9 cellular contexts compared by ENCODE assay signal in genomic region chr1:43329995-43330751, GRCh38. TPM values are rescaled to one million over a fixed set of nuclear protein-coding genes. Genes with fewer than 3 reads are reported as not detected.
DNase-seq lines count a peak whose midpoint lies in the region; ATAC-seq and TF ChIP-seq lines count a peak whose summit lies in the region.
"Had no signal": no experiment of that assay in that cellular context is flagged by ENCODE, and none has a peak within 500 bp of the region (broad histone marks: within the 10 kb centered on the region; RNA-seq: fewer than 3 reads in every experiment).

No MANE protein-coding gene starts in this region.

- intact Hi-C loops in cardiac septum (cut with DNase I), result no loop called here
- intact Hi-C loops in transverse colon (cut with DNase I; ENCODE audit: low total_unique reads), result no loop called here

- no peak for ATAC-seq in HG03432 (IDR thresholded peaks at IDR 0.05; ENCODE audit: unreplicated experiment)

- H3K27me3 ChIP-seq in transverse colon, result no peaks in the 10 kb centered on the region

- no peak overlapping the region for H3K27ac ChIP-seq in transverse colon

- no peak for TF ChIP-seq CTCF in transverse colon (IDR thresholded peaks at IDR 0.05)

- no peak overlapping the region for H3K4me3 Mint-ChIP-seq in activated CD4-positive, alpha-beta memory T cell treated with anti-CD3 and anti-CD28 coated beads, Interleukin-2, amount 10 ng/mL, durations not matched to agents 7 days and 5 days
- H3K4me3 Mint-ChIP-seq: activated B cell treated with CpG ODN at 0.5 μM for 24 hours had no signal

- POLR2A ChIA-PET in activated CD4-positive, alpha-beta memory T cell treated with anti-CD3 and anti-CD28 coated beads, Interleukin-2, amount 10 ng/mL, durations not matched to agents 7 days and 5 days (lab: Charles Lee), result no interaction called here

- peaks cover 1% of the 10 kb centered on the region for H3K27me3 Mint-ChIP-seq in activated CD4-positive, alpha-beta memory T cell treated with anti-CD3 and anti-CD28 coated beads, Interleukin-2, amount 10 ng/mL, durations not matched to agents 7 days and 5 days
- H3K27me3 Mint-ChIP-seq: activated B cell treated with CpG ODN at 0.5 μM for 24 hours had no signal

- no peaks in the 10 kb centered on the region for H3K36me3 ChIP-seq in transverse colon

- DNase-seq in activated effector memory CD4-positive, alpha-beta T cell treated with anti-CD3 and anti-CD28 coated beads, Interleukin-2, amount 50 U/mL, for 16 hours, result peak; percentile 79
- no peak for DNase-seq in activated effector memory CD4-positive, alpha-beta T cell treated with Interleukin-2 at 50 U/mL for 16 hours
- peak; percentile 23 for DNase-seq in activated CD4-positive, alpha-beta memory T cell treated with anti-CD3 and anti-CD28 coated beads, Interleukin-2, amount 10 ng/mL, durations not matched to agents 7 days and 5 days
- peak; percentile 88 for DNase-seq in cardiac septum (ENCODE audit: low spot score)
- peak; percentile 58 to 75 (median 67) for DNase-seq in stimulated activated CD4-positive, alpha-beta T cell treated with anti-CD3 and anti-CD28 coated beads, Interleukin-12 subunit alpha, Interleukin-12 subunit beta, amount 100 ng/mL, for 48 hours (ENCODE audit: low read depth in 2 of 3, low spot score in 1 of 3)
- no peak for DNase-seq in transverse colon
- DNase-seq in RPMI8226, result no peak
- DNase-seq: activated B cell treated with CpG ODN at 0.5 μM for 24 hours had no signal

- WGBS in transverse colon (ENCODE audit: low coverage in 1 of 2), 2 donors, result 50 to 59% methylated on average over 1 to 6 of the region's 6 CpGs

- no peak overlapping the region for H3K27ac Mint-ChIP-seq in activated CD4-positive, alpha-beta memory T cell treated with anti-CD3 and anti-CD28 coated beads, Interleukin-2, amount 10 ng/mL, durations not matched to agents 7 days and 5 days
- H3K27ac Mint-ChIP-seq: activated B cell treated with CpG ODN at 0.5 μM for 24 hours had no signal

- peaks cover 11% of the 10 kb centered on the region for H3K9me3 Mint-ChIP-seq in activated CD4-positive, alpha-beta memory T cell treated with anti-CD3 and anti-CD28 coated beads, Interleukin-2, amount 10 ng/mL, durations not matched to agents 7 days and 5 days

- no peaks in the 10 kb centered on the region for H3K36me3 Mint-ChIP-seq in activated CD4-positive, alpha-beta memory T cell treated with anti-CD3 and anti-CD28 coated beads, Interleukin-2, amount 10 ng/mL, durations not matched to agents 7 days and 5 days (ENCODE audit: low read depth)

- in situ Hi-C loops in transverse colon (cut with MboI; ENCODE audit: low pct_ligation_motif_present in 1 of 4, low pct_unique_long_range_greater_than_20kb in 1 of 4, low sequenced_read_pairs in 3 of 4), result no loop called here

- no peak for TF ChIP-seq EP300 in transverse colon (IDR thresholded peaks at IDR 0.05; ENCODE audit: low read depth)

- H3K4me1 ChIP-seq in transverse colon, result peaks cover 0 to 9% (median 4%) of the 10 kb centered on the region in 4 donors

- TF ChIP-seq POLR2A in transverse colon (IDR thresholded peaks at IDR 0.05), result no peak

- CTCF ChIA-PET in activated CD4-positive, alpha-beta memory T cell treated with anti-CD3 and anti-CD28 coated beads, Interleukin-2, amount 10 ng/mL, durations not matched to agents 7 days and 5 days (lab: Charles Lee), result no interaction called here

- H3K9me3 ChIP-seq in transverse colon, result peaks cover 0 to 9% of the 10 kb centered on the region in 2 donors

- peaks cover 7% of the 10 kb centered on the region for H3K4me1 Mint-ChIP-seq in activated CD4-positive, alpha-beta memory T cell treated with anti-CD3 and anti-CD28 coated beads, Interleukin-2, amount 10 ng/mL, durations not matched to agents 7 days and 5 days
- H3K4me1 Mint-ChIP-seq: activated B cell treated with CpG ODN at 0.5 μM for 24 hours had no signal

- H3K4me3 ChIP-seq in transverse colon, result no peak overlapping the region

RNA-seq across cellular contexts. Expression of gene MPL, which starts 7.4 kb away (rescaled TPM):
- not detected for total RNA-seq in activated CD4-positive, alpha-beta memory T cell treated with anti-CD3 and anti-CD28 coated beads, Interleukin-2, amount 10 ng/mL, durations not matched to agents 7 days and 5 days
- total RNA-seq in cardiac septum, result 1.6 TPM
- total RNA-seq in transverse colon, result under 1 TPM in 1 of 4 donors, not detected in 3; 0.32 TPM
- total RNA-seq: activated B cell treated with CpG ODN at 0.5 μM for 24 hours had no signal

RNA-seq across cellular contexts. Expression of gene CDC20, which starts 28.6 kb away (rescaled TPM):
- total RNA-seq in activated CD4-positive, alpha-beta memory T cell treated with anti-CD3 and anti-CD28 coated beads, Interleukin-2, amount 10 ng/mL, durations not matched to agents 7 days and 5 days, result 100 to 1,000 TPM; 130 to 141 TPM
- 0.78 TPM for total RNA-seq in cardiac septum
- 10 to 100 TPM in 1 of 4 donors, 1 to 10 TPM in 2, not detected in 1; 2.9 to 38.4 (median 4.5) TPM for total RNA-seq in transverse colon

RNA-seq across cellular contexts. Expression of gene TIE1, which starts 29.4 kb away (rescaled TPM):
- total RNA-seq in activated CD4-positive, alpha-beta memory T cell treated with anti-CD3 and anti-CD28 coated beads, Interleukin-2, amount 10 ng/mL, durations not matched to agents 7 days and 5 days, result under 1 TPM in 1 of 2 experiments, not detected in 1; 0.45 TPM
- total RNA-seq in cardiac septum, result 27.7 TPM
- total RNA-seq in transverse colon, result 1 to 10 TPM; 2.4 to 7.8 (median 5.3) TPM
- total RNA-seq: activated B cell treated with CpG ODN at 0.5 μM for 24 hours had no signal

RNA-seq across cellular contexts. Expression of gene ELOVL1, which starts 37.6 kb away (rescaled TPM):
- total RNA-seq in activated CD4-positive, alpha-beta memory T cell treated with anti-CD3 and anti-CD28 coated beads, Interleukin-2, amount 10 ng/mL, durations not matched to agents 7 days and 5 days, result 10 to 100 TPM; 71.8 to 74.1 TPM
- total RNA-seq in cardiac septum (37.8 TPM), transverse colon (100 to 1,000 TPM in 1 of 4 donors, 10 to 100 TPM in 3; 58.4 to 114 (median 99.5) TPM)

RNA-seq across cellular contexts. Expression of gene C1orf210, which starts 44.8 kb away (rescaled TPM):
- not detected for total RNA-seq in activated CD4-positive, alpha-beta memory T cell treated with anti-CD3 and anti-CD28 coated beads, Interleukin-2, amount 10 ng/mL, durations not matched to agents 7 days and 5 days
- not detected for total RNA-seq in cardiac septum
- 100 to 1,000 TPM in 1 of 4 donors, 10 to 100 TPM in 3; 43.8 to 100 (median 57.6) TPM for total RNA-seq in transverse colon
- total RNA-seq: activated B cell treated with CpG ODN at 0.5 μM for 24 hours had no signal

Comparison
In these comparisons a context has a peak if more than half of its experiments do, and no peak if none do; other contexts are left out.
1. DNase-seq: peak in activated effector memory CD4-positive, alpha-beta T cell treated with anti-CD3 and anti-CD28 coated beads, Interleukin-2, amount 50 U/mL, for 16 hours (single experiment), activated CD4-positive, alpha-beta memory T cell treated with anti-CD3 and anti-CD28 coated beads, Interleukin-2, amount 10 ng/mL, durations not matched to agents 7 days and 5 days (single experiment), cardiac septum (single experiment) and stimulated activated CD4-positive, alpha-beta T cell treated with anti-CD3 and anti-CD28 coated beads, Interleukin-12 subunit alpha, Interleukin-12 subunit beta, amount 100 ng/mL, for 48 hours (3 of 3); none in activated effector memory CD4-positive, alpha-beta T cell treated with Interleukin-2 at 50 U/mL for 16 hours (single experiment), transverse colon (single experiment) and RPMI8226 (single experiment).